1 cellular context compared by ENCODE assay signal in genomic region chr3:177147790-177148189, GRCh38.
TF ChIP-seq lines count a peak whose summit lies in the region.

No MANE protein-coding gene starts in this region.

TF ChIP-seq in GM12878, 131 proteins besides CTCF, POLR2A, EP300 and RAD21:
- no peak for TF ChIP-seq PML (IDR thresholded peaks at IDR 0.05; ENCODE audit: low read length)
- no peak for TF ChIP-seq BCLAF1 (IDR thresholded peaks at IDR 0.05)
- no peak for TF ChIP-seq DPF2 (IDR thresholded peaks at IDR 0.05)
- TF ChIP-seq IRF5 (IDR thresholded peaks at IDR 0.05; ENCODE audit: borderline replicate concordance), result no peak
- no peak for TF ChIP-seq NRF1 (conservative IDR thresholded peaks at IDR 0.05; ENCODE audit: low read depth, low read length)
- TF ChIP-seq HDAC2 (IDR thresholded peaks at IDR 0.05), result no peak
- TF ChIP-seq SMAD5 (IDR thresholded peaks at IDR 0.05; ENCODE audit: low read depth), result no peak
- no peak for TF ChIP-seq USF1 (IDR thresholded peaks at IDR 0.05; ENCODE audit: borderline replicate concordance, extremely low read length, insufficient read depth, low read depth, low read length)
- TF ChIP-seq SIX5 (IDR thresholded peaks at IDR 0.05; ENCODE audit: low read depth, low read length, severe bottlenecking), result no peak
- TF ChIP-seq EGR1 (IDR thresholded peaks at IDR 0.05; ENCODE audit: borderline replicate concordance in 1 of 2, low read depth in 2 of 2, low read length in 2 of 2), result no peak
- no peak for TF ChIP-seq E4F1 (IDR thresholded peaks at IDR 0.05; ENCODE audit: borderline replicate concordance, partially characterized antibody)
- TF ChIP-seq TCF3 (IDR thresholded peaks at IDR 0.05; ENCODE audit: borderline replicate concordance, insufficient read depth, low read depth, low read length), result no peak
- no peak for TF ChIP-seq RUNX3 (IDR thresholded peaks at IDR 0.05; ENCODE audit: low read length)
- no peak for TF ChIP-seq ZBTB40 (IDR thresholded peaks at IDR 0.05; ENCODE audit: borderline replicate concordance)
- TF ChIP-seq MXI1 (IDR thresholded peaks at IDR 0.05; ENCODE audit: low read depth, low read length), result no peak
- TF ChIP-seq EZH2 (IDR thresholded peaks at IDR 0.05; ENCODE audit: borderline replicate concordance, control insufficient read depth, low read depth, low read length), result no peak
- TF ChIP-seq ZNF622 (IDR thresholded peaks at IDR 0.05), result no peak
- no peak for TF ChIP-seq ATF3 (IDR thresholded peaks at IDR 0.05; ENCODE audit: borderline replicate concordance, extremely low read depth, low read depth, low read length)
- TF ChIP-seq EED (IDR thresholded peaks at IDR 0.05; ENCODE audit: low read depth), result no peak
- TF ChIP-seq NKRF (conservative IDR thresholded peaks at IDR 0.05), result no peak
